Comparison of ENCODE assay signal across 23 cellular contexts in the genomic region with DNA sequence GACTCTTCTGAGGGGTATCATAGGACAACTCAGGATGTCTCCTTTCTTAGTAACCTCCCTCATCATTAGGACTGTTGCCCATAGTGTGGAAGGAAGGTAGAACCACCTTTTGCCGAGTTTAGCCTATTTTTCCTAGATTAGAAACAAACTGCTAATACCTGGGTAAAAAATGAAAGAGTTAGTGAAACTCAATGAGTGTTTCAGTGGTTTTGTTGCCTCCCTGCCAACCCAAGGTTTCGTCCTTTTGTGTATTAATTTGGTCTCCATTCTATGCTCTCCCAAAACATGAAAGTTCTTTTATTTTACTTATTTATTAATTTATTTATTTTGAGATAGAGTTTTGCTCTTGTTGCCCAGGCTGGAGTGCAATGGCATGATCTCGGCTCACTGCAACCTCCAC.
A peak's percentile ranks its signal among the peaks of the same experiment; 100 is the strongest.
DNase-seq lines count a peak whose midpoint lies in the region; ATAC-seq and TF ChIP-seq lines count a peak whose summit lies in the region.
"Had no signal": no experiment of that assay in that cellular context is flagged by ENCODE, and none has a peak within 500 bp of the region (broad histone marks: within the 10 kb centered on the region; RNA-seq: fewer than 3 reads in every experiment).

No MANE protein-coding gene starts in this region.

- ATAC-seq in heart left ventricle: no peak
- no peak for ATAC-seq in Right ventricle myocardium inferior
- no peak for ATAC-seq in IMR-90 (ENCODE audit: low read depth)
- no peak for ATAC-seq in psoas muscle
- no peak for ATAC-seq in HG02642 (IDR thresholded peaks at IDR 0.05; ENCODE audit: poor library complexity, unreplicated experiment)
- ATAC-seq: A549, GM12878 had no signal

- POLR2A ChIA-PET in IMR-90 (lab: Charles Lee; ENCODE audit: unreplicated experiment): no interaction called here

- no peak overlapping the region for H4K5ac ChIP-seq in IMR-90 (ENCODE audit: low read depth, low read length)

- TF ChIP-seq RAD21 in IMR-90 (IDR thresholded peaks at IDR 0.05; ENCODE audit: low read length): no peak

- dilution Hi-C loops in IMR-90 (cut with HindIII; ENCODE audit: low sequenced_read_pairs, unreplicated experiment): no loop called here

- H4K91ac ChIP-seq in IMR-90 (ENCODE audit: insufficient read depth, low read depth, low read length): no peak overlapping the region

- H4K20me1 ChIP-seq in IMR-90 (ENCODE audit: insufficient read depth, low read length): no peaks in the 10 kb centered on the region
- H4K20me1 ChIP-seq in MM.1S (ENCODE audit: insufficient read depth, low read length): no peaks in the 10 kb centered on the region
- H4K20me1 ChIP-seq: BLaER1 treated with 17β-estradiol and CSF1 and Interleukin-3, amounts not matched to agents 10 nM and 100 nM had no signal

- no peak overlapping the region for H3K23ac ChIP-seq in IMR-90 (ENCODE audit: low read depth, low read length)

- 0 out of 2 replicates have a peak, but pooled peaks cover 4% of the 10 kb centered on the region for H3F3A ChIP-seq in MM.1S (ENCODE audit: insufficient read depth, low read length)

- no TSS peak for BruUV-seq in IMR-90 (replicated peaks; lab: Mats Ljungman, UMichigan)

- no peaks in the 10 kb centered on the region for H3K36me3 ChIP-seq in heart left ventricle
- no peaks in the 10 kb centered on the region for H3K36me3 ChIP-seq in IMR-90 (ENCODE audit: control insufficient read depth, insufficient read depth, low read length)
- no peaks in the 10 kb centered on the region for H3K36me3 ChIP-seq in MM.1S (replicated peaks; ENCODE audit: insufficient read depth, low read length)
- H3K36me3 ChIP-seq in psoas muscle (ENCODE audit: insufficient read depth in 1 of 2, low read depth in 1 of 2): no peaks in the 10 kb centered on the region
- H3K36me3 ChIP-seq: BE2C; BLaER1 treated with 17β-estradiol and CSF1 and Interleukin-3, amounts not matched to agents 10 nM and 100 nM had no signal

- intact Hi-C loops in heart left ventricle (cut with DNase I) (no loop called here), Right ventricle myocardium inferior (cut with DNase I) (loop anchor here (10.0 kb wide), 1 partner anchor 165 kb away; no protein-coding TSS in a partner anchor), IMR-90 (cut with micrococcal nuclease) (no loop called here), psoas muscle (cut with DNase I) (no loop called here)

- no peaks in the 10 kb centered on the region for H3K27me3 ChIP-seq in heart left ventricle
- no peaks in the 10 kb centered on the region for H3K27me3 ChIP-seq in IMR-90 (ENCODE audit: control insufficient read depth, insufficient read depth, low read length)
- peaks cover 20% of the 10 kb centered on the region for H3K27me3 ChIP-seq in MM.1S (replicated peaks; ENCODE audit: insufficient read depth, low read length)
- H3K27me3 ChIP-seq in psoas muscle (ENCODE audit: insufficient read depth in 3 of 3, low read length in 2 of 3): no peaks in the 10 kb centered on the region
- H3K27me3 ChIP-seq: BE2C; BLaER1 treated with 17β-estradiol and CSF1 and Interleukin-3, amounts not matched to agents 10 nM and 100 nM had no signal

- no peak overlapping the region for H2BK5ac ChIP-seq in IMR-90 (ENCODE audit: low read depth, low read length, poor library complexity, severe bottlenecking)

- H3K18ac ChIP-seq in IMR-90 (ENCODE audit: low read depth, low read length): no peak overlapping the region

- H3K9me2 ChIP-seq in MM.1S (replicated peaks; ENCODE audit: insufficient read depth, low read length): no peaks in the 10 kb centered on the region

- H3K4me2 ChIP-seq in IMR-90 (ENCODE audit: low read depth, low read length): no peak overlapping the region
- 0 out of 2 replicates have a peak overlapping the region, but pooled peaks have one; percentile 7 for H3K4me2 ChIP-seq in MM.1S (ENCODE audit: low read depth, low read length)
- H3K4me2 ChIP-seq: A549; BLaER1 treated with 17β-estradiol and CSF1 and Interleukin-3, amounts not matched to agents 10 nM and 100 nM had no signal

- TF ChIP-seq POLR2A in heart left ventricle (IDR thresholded peaks at IDR 0.05): no peak
- no peak for TF ChIP-seq POLR2A in IMR-90 (IDR thresholded peaks at IDR 0.05; ENCODE audit: low read depth, low read length)

- no peak overlapping the region for H2BK120ac ChIP-seq in IMR-90 (ENCODE audit: low read depth, low read length)

- H2BK15ac ChIP-seq in IMR-90 (ENCODE audit: low read depth, low read length): 0 out of 3 replicates have a peak overlapping the region, but pooled peaks have one; percentile 27

- no peak overlapping the region for H3K56ac ChIP-seq in IMR-90 (ENCODE audit: extremely low read depth, insufficient read depth, low read length)

- H3K14ac ChIP-seq in IMR-90 (replicated peaks; ENCODE audit: low read depth, low read length): no peak overlapping the region

- H3K4ac ChIP-seq in IMR-90 (ENCODE audit: low read depth, low read length): no peak overlapping the region

- H3K9ac ChIP-seq in IMR-90 (ENCODE audit: low read depth, low read length) (no peak overlapping the region), MM.1S (ENCODE audit: low read length) (no peak overlapping the region)
- H3K9ac ChIP-seq: BLaER1 treated with 17β-estradiol and CSF1 and Interleukin-3, amounts not matched to agents 10 nM and 100 nM; GM23248 had no signal

- H3K4me1 ChIP-seq in heart left ventricle (peaks cover 0 to 12% (median 2%) of the 10 kb centered on the region in 12 donors), IMR-90 (ENCODE audit: control insufficient read depth, insufficient read depth, low read length) (peaks cover 3% of the 10 kb centered on the region; the same call in 1 of the 2 replicates), MM.1S (ENCODE audit: low read length) (0 out of 2 replicates have a peak, but pooled peaks cover 4% of the 10 kb centered on the region), psoas muscle (no peaks in the 10 kb centered on the region)
- H3K4me1 ChIP-seq: BE2C; BLaER1 treated with 17β-estradiol and CSF1 and Interleukin-3, amounts not matched to agents 10 nM and 100 nM had no signal

- DNase-seq in heart left ventricle (no peak), Right ventricle myocardium inferior (ENCODE audit: missing footprints) (no peak), IMR-90 (no peak), MM.1S (peak; percentile 30), psoas muscle (no peak), amygdala (lab: John Stamatoyannopoulos, UW) (no peak)
- DNase-seq: 8988T; ACHN; AML-193; BE2C; CD4-positive, alpha-beta T cell; CD8-positive, alpha-beta memory T cell; DMS 273 treated with DMSO at 0.1 percent for 48 hours; DMS79; EL; GDM1; GM23248; H7; HCEC 1CT had no signal

- H3K9me1 ChIP-seq in IMR-90 (ENCODE audit: insufficient read depth, low read length): no peaks in the 10 kb centered on the region

- no peak overlapping the region for H2AK9ac ChIP-seq in IMR-90 (replicated peaks; ENCODE audit: low read depth, low read length, poor library complexity)

- no peaks in the 10 kb centered on the region for H3K79me2 ChIP-seq in MM.1S (ENCODE audit: low read length)

- H3K27ac ChIP-seq in heart left ventricle (peak overlapping the region in 7 of 12 donors; percentile 2 to 64 (median 41)), IMR-90 (ENCODE audit: insufficient read depth, low read length) (no peak overlapping the region), MM.1S (ENCODE audit: low read length) (no peak overlapping the region), psoas muscle (peak overlapping the region; percentile 50)
- H3K27ac ChIP-seq: A549; BLaER1 treated with 17β-estradiol and CSF1 and Interleukin-3, amounts not matched to agents 10 nM and 100 nM; GM23248 had no signal

- WGBS in heart left ventricle, 4 donors: 86 to 97% (median 94%) methylated on average over 3 of the region's 3 CpGs
- WGBS in IMR-90 (ENCODE audit: extremely low coverage in 2 of 2, insufficient read length in 1 of 2), 2 experiments: no CpG with 5 or more reads among the region's 3 CpGs
- WGBS in psoas muscle, 3 donors: 96 to 97% (median 96%) methylated on average over 3 of the region's 3 CpGs

- no peak overlapping the region for H4K8ac ChIP-seq in IMR-90 (ENCODE audit: low read depth in 2 of 2, low read length in 2 of 2)

- H3K4me3 ChIP-seq in heart left ventricle (no peak overlapping the region), IMR-90 (ENCODE audit: insufficient read depth, low read depth, low read length) (no peak overlapping the region), MM.1S (ENCODE audit: low read length) (no peak overlapping the region), psoas muscle (no peak overlapping the region)
- H3K4me3 ChIP-seq: A549; BLaER1 treated with 17β-estradiol and CSF1 and Interleukin-3, amounts not matched to agents 10 nM and 100 nM; GM12878; GM23248 had no signal

- no peaks in the 10 kb centered on the region for H3K79me1 ChIP-seq in IMR-90 (ENCODE audit: low read depth in 1 of 2, low read length in 2 of 2)

- in situ Hi-C loops in IMR-90 (cut with MboI; ENCODE audit: low sequenced_read_pairs): no loop called here

- H2AK5ac ChIP-seq in IMR-90 (ENCODE audit: low read depth, low read length): no peak overlapping the region

- H3K9me3 ChIP-seq in heart left ventricle (no peaks in the 10 kb centered on the region), IMR-90 (ENCODE audit: control insufficient read depth, insufficient read depth, low read length) (no peaks in the 10 kb centered on the region), MM.1S (replicated peaks; ENCODE audit: insufficient read depth, low read length) (no peaks in the 10 kb centered on the region), psoas muscle (no peaks in the 10 kb centered on the region)
- H3K9me3 ChIP-seq: A549, BE2C had no signal

- no peak overlapping the region for H2BK20ac ChIP-seq in IMR-90 (ENCODE audit: low read depth, low read length)

- TF ChIP-seq CTCF in heart left ventricle (IDR thresholded peaks at IDR 0.05): no peak
- no peak for TF ChIP-seq CTCF in IMR-90 (conservative IDR thresholded peaks at IDR 0.05; ENCODE audit: low read depth, low read length)
- no peak for TF ChIP-seq CTCF in MM.1S (IDR thresholded peaks at IDR 0.05; ENCODE audit: low read length)
- no peak for TF ChIP-seq CTCF in psoas muscle (IDR thresholded peaks at IDR 0.05)

- H2AFZ ChIP-seq in IMR-90 (replicated peaks; ENCODE audit: low read length, poor library complexity) (no peak overlapping the region), MM.1S (ENCODE audit: low read length) (no peak overlapping the region)
- H2AFZ ChIP-seq: GM23248 had no signal

- CTCF ChIA-PET in IMR-90 (lab: Yijun Ruan, JAX): no interaction called here

TF ChIP-seq in IMR-90, 13 proteins besides CTCF, POLR2A, EP300 and RAD21 (continues in another document):
- no peak for TF ChIP-seq SMC3 (IDR thresholded peaks at IDR 0.05; ENCODE audit: low read depth, low read length)
- TF ChIP-seq, protein P1, sequence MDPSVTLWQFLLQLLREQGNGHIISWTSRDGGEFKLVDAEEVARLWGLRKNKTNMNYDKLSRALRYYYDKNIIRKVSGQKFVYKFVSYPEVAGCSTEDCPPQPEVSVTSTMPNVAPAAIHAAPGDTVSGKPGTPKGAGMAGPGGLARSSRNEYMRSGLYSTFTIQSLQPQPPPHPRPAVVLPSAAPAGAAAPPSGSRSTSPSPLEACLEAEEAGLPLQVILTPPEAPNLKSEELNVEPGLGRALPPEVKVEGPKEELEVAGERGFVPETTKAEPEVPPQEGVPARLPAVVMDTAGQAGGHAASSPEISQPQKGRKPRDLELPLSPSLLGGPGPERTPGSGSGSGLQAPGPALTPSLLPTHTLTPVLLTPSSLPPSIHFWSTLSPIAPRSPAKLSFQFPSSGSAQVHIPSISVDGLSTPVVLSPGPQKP (IDR thresholded peaks at IDR 0.05; ENCODE audit: borderline replicate concordance, low read depth, low read length): no peak

Comparison
In these comparisons a context has a peak if more than half of its experiments do, and no peak if none do; other contexts are left out.
1. H3K27ac ChIP-seq: peak in heart left ventricle (7 of 12) and psoas muscle (single experiment); none in IMR-90 (single experiment) and MM.1S (single experiment).